Comparison of ENCODE assay signal across 26 cellular contexts in genomic region chr1:47690341-47691244, GRCh38.
DNase-seq lines count a peak whose midpoint lies in the region; ATAC-seq, FAIRE-seq and TF ChIP-seq lines count a peak whose summit lies in the region.
"Had no signal": no experiment of that assay in that cellular context is flagged by ENCODE, and none has a peak within 500 bp of the region (broad histone marks: within the 10 kb centered on the region; RNA-seq: fewer than 3 reads in every experiment).

No MANE protein-coding gene starts in this region.

- no peaks in the 10 kb centered on the region for H3K27me3 ChIP-seq in SJCRH30
- H3K27me3 ChIP-seq in H1 (replicated peaks in 1 of 4; ENCODE audit: control insufficient read depth in 3 of 4, extremely low read depth in 1 of 4, insufficient read depth in 3 of 4, low read length in 3 of 4): no peaks in the 10 kb centered on the region; a peak in 2 of 7 replicates
- H3K27me3 ChIP-seq in upper lobe of right lung: peaks cover 9% of the 10 kb centered on the region

- H3K79me2 ChIP-seq in H1 (ENCODE audit: control insufficient read depth in 1 of 2, insufficient read depth in 2 of 2, low read length in 2 of 2): no peaks in the 10 kb centered on the region

- DNase-seq in SJCRH30: peak; percentile 88 to 96
- DNase-seq in H1 (ENCODE audit: low read depth in 1 of 2, low spot score in 2 of 2): peak in 1 of 2 experiments; percentile 20
- DNase-seq in mucosa of descending colon: peak in 1 of 3 donors; percentile 4
- peak; percentile 11 for DNase-seq in upper lobe of right lung
- DNase-seq in activated CD4-positive, alpha-beta T cell treated with anti-CD3 and anti-CD28 coated beads, Interleukin-2, amount 50 U/mL, for 48 hours: no peak
- DNase-seq: activated naive CD4-positive, alpha-beta T cell treated with anti-CD3 and anti-CD28 coated beads for 36 hours; activated T-cell treated with anti-CD3 and anti-CD28 coated beads, Interleukin-2, amount 50 U/mL, for 48 hours; body of pancreas; effector memory CD4-positive, alpha-beta T cell; foreskin keratinocyte; left ventricle myocardium inferior; mesendoderm; MV-4-11; naive B cell; NCI-H146; NCI-H2107; NCI-H446; NCI-H774; SK-N-SH had no signal

- H3K4me1 ChIP-seq in SJCRH30 (peaks cover 47% of the 10 kb centered on the region), H1 (replicated peaks in 1 of 4; ENCODE audit: control insufficient read depth in 3 of 4, insufficient read depth in 4 of 4, low read length in 3 of 4) (peaks cover 9 to 19% (median 14%) of the 10 kb centered on the region in 4 experiments), mucosa of descending colon (ENCODE audit: low read depth) (peaks cover 5% of the 10 kb centered on the region), upper lobe of right lung (no peaks in the 10 kb centered on the region)
- H3K4me1 ChIP-seq: adrenal gland, body of pancreas, foreskin keratinocyte, left ventricle myocardium inferior had no signal

- no peak overlapping the region for H2BK120ac ChIP-seq in H1 (replicated peaks; ENCODE audit: low read depth, low read length)

- peak overlapping the region; percentile 21 for H3K56ac ChIP-seq in H1 (replicated peaks; ENCODE audit: insufficient read length, low read depth, low read length)

- no peak for TF ChIP-seq CTCF in H1 (IDR thresholded peaks at IDR 0.05; ENCODE audit: control extremely low read depth in 1 of 3, insufficient read depth in 1 of 3, low read depth in 1 of 3, low read length in 3 of 3)
- no peak for TF ChIP-seq CTCF in mucosa of descending colon (IDR thresholded peaks at IDR 0.05)
- TF ChIP-seq CTCF in upper lobe of right lung (IDR thresholded peaks at IDR 0.05): no peak

- H4K91ac ChIP-seq in H1 (replicated peaks; ENCODE audit: insufficient read length, low read length): no peak overlapping the region

- no peak overlapping the region for H4K8ac ChIP-seq in H1 (ENCODE audit: extremely low read depth, insufficient read depth, low read length)

- no peak for TF ChIP-seq POLR2A in H1 (IDR thresholded peaks at IDR 0.05; ENCODE audit: control extremely low read depth in 1 of 2, low read depth in 2 of 2, low read length in 2 of 2)

- no peak overlapping the region for H2BK15ac ChIP-seq in H1 (ENCODE audit: low read length)

- H3K4me3 ChIP-seq in SJCRH30 (peak overlapping the region; percentile 53), H1 (ENCODE audit: extremely low read depth in 1 of 4, insufficient read depth in 2 of 4, low read depth in 3 of 4, low read length in 4 of 4) (no peak overlapping the region), mucosa of descending colon (no peak overlapping the region), upper lobe of right lung (no peak overlapping the region)
- H3K4me3 ChIP-seq: adrenal gland, body of pancreas, left ventricle myocardium inferior, skin epidermis, tibial nerve had no signal

- no peak overlapping the region for H2BK5ac ChIP-seq in H1 (ENCODE audit: low read depth, low read length)

- TF ChIP-seq EP300 in H1 (IDR thresholded peaks at IDR 0.05; ENCODE audit: borderline replicate concordance in 1 of 2, low read depth in 2 of 2, low read length in 2 of 2): no peak

- POLR2A ChIA-PET in H1 (lab: Charles Lee; ENCODE audit: partially characterized antibody): no interaction called here

- WGBS in H1 (ENCODE audit: extremely low coverage in 1 of 2, insufficient coverage in 1 of 2, insufficient read length in 1 of 2, insufficient replicate concordance in 2 of 2, low coverage in 1 of 2, low lambda C conversion rate in 2 of 2, missing lambda C conversion rate in 1 of 2), 2 experiments: 85% methylated on average over 15 of the region's 15 CpGs; no CpG with 5 or more reads in 1 of the 2 experiments

- no peak overlapping the region for H2BK12ac ChIP-seq in H1 (ENCODE audit: low read depth, low read length)

- H3K27ac ChIP-seq in SJCRH30: peak overlapping the region; percentile 86
- H3K27ac ChIP-seq in H1 (ENCODE audit: low read depth, low read length): no peak overlapping the region
- H3K27ac ChIP-seq in upper lobe of right lung: no peak overlapping the region
- H3K27ac ChIP-seq: adrenal gland, body of pancreas, C4-2B, foreskin keratinocyte, left ventricle myocardium inferior, RWPE1, skin epidermis had no signal

- ATAC-seq in mucosa of descending colon (peak; percentile 59), upper lobe of right lung (no peak), HG03039 (IDR thresholded peaks at IDR 0.05; ENCODE audit: unreplicated experiment) (no peak), HG03378 (IDR thresholded peaks at IDR 0.05; ENCODE audit: unreplicated experiment) (no peak)
- ATAC-seq: body of pancreas, foreskin keratinocyte had no signal

- peaks cover 2% of the 10 kb centered on the region; the same call in 1 of the 2 replicates for H3K23me2 ChIP-seq in H1 (ENCODE audit: low read depth, low read length)

- H3K23ac ChIP-seq in H1 (ENCODE audit: insufficient read length): no peak overlapping the region

- CTCF ChIA-PET in H1 (lab: Charles Lee; ENCODE audit: partially characterized antibody): interaction anchor here (0.6 to 2.2 kb wide), 8 partner anchors 8 to 253 kb away, joined by 3 to 8 read pairs (median 4); no protein-coding TSS in a partner anchor

- H3K4me2 ChIP-seq in H1 (ENCODE audit: insufficient read depth in 1 of 2, low read depth in 2 of 2, low read length in 2 of 2): no peak overlapping the region
- H3K4me2 ChIP-seq: SK-N-SH had no signal

- no peak overlapping the region for H2BK20ac ChIP-seq in H1 (ENCODE audit: low read length)

- H3K9me3 ChIP-seq in SJCRH30 (replicated peaks) (no peaks in the 10 kb centered on the region), H1 (ENCODE audit: insufficient read depth in 2 of 2, low read depth in 1 of 2, low read length in 1 of 2) (no peaks in the 10 kb centered on the region), mucosa of descending colon (no peaks in the 10 kb centered on the region), upper lobe of right lung (no peaks in the 10 kb centered on the region)
- H3K9me3 ChIP-seq: adrenal gland, body of pancreas, left ventricle myocardium inferior, SK-N-SH, tibial nerve had no signal

- FAIRE-seq in H1 (lab: Jason Lieb, UNC): no peak

- no peaks in the 10 kb centered on the region for H3K79me1 ChIP-seq in H1 (ENCODE audit: low read depth, low read length)

- no peak overlapping the region for H2AK5ac ChIP-seq in H1 (ENCODE audit: low read depth, low read length)

- no peak overlapping the region for H3K4ac ChIP-seq in H1 (replicated peaks; ENCODE audit: insufficient read length, low read depth, low read length)

- H3K18ac ChIP-seq in H1 (ENCODE audit: extremely low read depth, low read length): no peak overlapping the region

- no peaks in the 10 kb centered on the region for H4K20me1 ChIP-seq in H1 (replicated peaks in 1 of 2; ENCODE audit: control insufficient read depth in 1 of 2, insufficient read depth in 2 of 2, low read length in 2 of 2)

- no peak overlapping the region; a peak in 1 of 7 replicates for H3K9ac ChIP-seq in H1 (replicated peaks in 1 of 4; ENCODE audit: extremely low read depth in 1 of 4, low read depth in 3 of 4, low read length in 3 of 4)
- H3K9ac ChIP-seq: SK-N-SH had no signal

- intact Hi-C loops in mucosa of descending colon (cut with DNase I, micrococcal nuclease): no loop called here
- intact Hi-C loops in upper lobe of right lung (cut with DNase I): no loop called here

- no peak overlapping the region for H4K5ac ChIP-seq in H1 (ENCODE audit: insufficient read length, low read depth, low read length)

- no peak overlapping the region for H3K14ac ChIP-seq in H1 (ENCODE audit: insufficient read length)

- TF ChIP-seq RAD21 in H1 (IDR thresholded peaks at IDR 0.05 in 1 of 2, conservative IDR thresholded peaks at IDR 0.05 in 1 of 2; ENCODE audit: low read depth in 2 of 2, low read length in 2 of 2): no peak

- no peak overlapping the region for H2AFZ ChIP-seq in H1 (ENCODE audit: low read length)

- H3K36me3 ChIP-seq in SJCRH30: no peaks in the 10 kb centered on the region
- H3K36me3 ChIP-seq in H1 (ENCODE audit: control insufficient read depth in 2 of 4, insufficient read depth in 4 of 4, low read length in 3 of 4): no peaks in the 10 kb centered on the region
- H3K36me3 ChIP-seq in mucosa of descending colon (ENCODE audit: low read depth): no peaks in the 10 kb centered on the region
- H3K36me3 ChIP-seq in upper lobe of right lung: no peaks in the 10 kb centered on the region
- H3K36me3 ChIP-seq: adrenal gland, left ventricle myocardium inferior, tibial nerve had no signal

TF ChIP-seq in H1, 55 proteins besides CTCF, POLR2A, EP300 and RAD21:
- TF ChIP-seq NRF1 (IDR thresholded peaks at IDR 0.05; ENCODE audit: low read depth, low read length): no peak
- TF ChIP-seq, protein P1, sequence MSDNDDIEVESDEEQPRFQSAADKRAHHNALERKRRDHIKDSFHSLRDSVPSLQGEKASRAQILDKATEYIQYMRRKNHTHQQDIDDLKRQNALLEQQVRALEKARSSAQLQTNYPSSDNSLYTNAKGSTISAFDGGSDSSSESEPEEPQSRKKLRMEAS (IDR thresholded peaks at IDR 0.05): no peak
- TF ChIP-seq RBBP5 (IDR thresholded peaks at IDR 0.05; ENCODE audit: borderline replicate concordance, low read depth, low read length): no peak
- TF ChIP-seq CREB1 (IDR thresholded peaks at IDR 0.05): no peak
- no peak for TF ChIP-seq MAFK (IDR thresholded peaks at IDR 0.05; ENCODE audit: low read depth, low read length)
- TF ChIP-seq KDM5A (IDR thresholded peaks at IDR 0.05; ENCODE audit: low read length): no peak
- no peak for TF ChIP-seq TAF1 (IDR thresholded peaks at IDR 0.05; ENCODE audit: low read depth, low read length)
- no peak for TF ChIP-seq TCF12 (IDR thresholded peaks at IDR 0.05; ENCODE audit: low read depth, low read length)
- TF ChIP-seq CBX5 (IDR thresholded peaks at IDR 0.05; ENCODE audit: low read depth, low read length): no peak
- TF ChIP-seq ATF3 (IDR thresholded peaks at IDR 0.05; ENCODE audit: insufficient read depth, low read depth, low read length): no peak
- no peak for TF ChIP-seq TBP (IDR thresholded peaks at IDR 0.05; ENCODE audit: low read depth, low read length)
- TF ChIP-seq SP4 (IDR thresholded peaks at IDR 0.05; ENCODE audit: low read length): no peak
- no peak for TF ChIP-seq CTBP2 (IDR thresholded peaks at IDR 0.05; ENCODE audit: borderline replicate concordance, insufficient read depth, insufficient read length, low read length)

Comparison
In these comparisons a context has a peak if more than half of its experiments do, and no peak if none do; other contexts are left out.
1. DNase-seq: peak in SJCRH30 (2 of 2) and upper lobe of right lung (single experiment); none in activated CD4-positive, alpha-beta T cell treated with anti-CD3 and anti-CD28 coated beads, Interleukin-2, amount 50 U/mL, for 48 hours (0 of 2).